Comparison of ENCODE assay signal across 14 cellular contexts in the genomic region with DNA sequence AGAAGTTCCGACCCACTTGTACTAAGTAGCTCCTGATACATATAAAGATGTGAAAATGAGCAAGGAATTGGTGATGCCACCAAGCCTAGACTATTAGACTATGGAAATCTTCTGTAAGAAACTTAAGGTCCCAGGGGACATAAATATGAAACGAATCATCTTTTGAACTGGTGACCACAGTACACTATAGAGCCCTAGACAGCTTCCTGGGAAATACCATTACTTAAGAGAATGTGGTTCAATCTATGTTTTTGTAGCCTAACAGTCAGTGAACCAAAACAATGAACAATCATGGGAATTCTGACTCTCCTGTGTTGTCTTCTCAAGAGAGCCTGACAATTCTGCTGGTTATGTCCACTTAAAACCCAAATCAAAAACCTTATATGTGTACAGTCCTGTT.
DNase-seq lines count a peak whose midpoint lies in the region; ATAC-seq and TF ChIP-seq lines count a peak whose summit lies in the region.
"Had no signal": no experiment of that assay in that cellular context is flagged by ENCODE, and none has a peak within 500 bp of the region (broad histone marks: within the 10 kb centered on the region; RNA-seq: fewer than 3 reads in every experiment).

No MANE protein-coding gene starts in this region.

- no peaks in the 10 kb centered on the region for H3K27me3 Mint-ChIP-seq in activated B cell treated with CpG ODN at 0.5 μM for 24 hours

- POLR2A ChIA-PET in activated B cell treated with CpG ODN at 0.5 μM for 24 hours (lab: Charles Lee): interaction anchor here (1.5 to 1.7 kb wide), 2 partner anchors 9 to 75 kb away, joined by 4 to 5 read pairs; no protein-coding TSS in a partner anchor

- no peak for TF ChIP-seq CTCF in activated B cell treated with CpG ODN at 0.5 μM for 24 hours (IDR thresholded peaks at IDR 0.05)

- peaks cover 54% of the 10 kb centered on the region for H3K4me1 Mint-ChIP-seq in activated B cell treated with CpG ODN at 0.5 μM for 24 hours

- ATAC-seq in HG02885 (IDR thresholded peaks at IDR 0.05; ENCODE audit: poor library complexity, unreplicated experiment) (peak; percentile 27), activated B cell treated with CpG ODN at 0.5 μM for 24 hours (ENCODE audit: low read depth) (no peak), GM21717 (IDR thresholded peaks at IDR 0.05; ENCODE audit: unreplicated experiment) (no peak), GM19397 (IDR thresholded peaks at IDR 0.05; ENCODE audit: unreplicated experiment) (no peak), GM18909 (IDR thresholded peaks at IDR 0.05; ENCODE audit: poor library complexity, unreplicated experiment) (no peak)
- ATAC-seq: activated naive CD8-positive, alpha-beta T cell treated with anti-CD3 and anti-CD28 coated beads, Interleukin-2, amount 50 U/mL, for 24 hours; WTC11 had no signal

- peak overlapping the region; percentile 20 for H3K27ac Mint-ChIP-seq in activated B cell treated with CpG ODN at 0.5 μM for 24 hours
- H3K27ac Mint-ChIP-seq: activated naive CD8-positive, alpha-beta T cell treated with anti-CD3 and anti-CD28 coated beads, Interleukin-2, amount 50 U/mL, for 24 hours; WTC11 had no signal

- CTCF ChIA-PET in activated B cell treated with CpG ODN at 0.5 μM for 24 hours (lab: Charles Lee): interaction anchor here (1.0 to 2.0 kb wide), 6 partner anchors 10 to 260 kb away, joined by 3 to 17 read pairs (median 5); no protein-coding TSS in a partner anchor

- no peaks in the 10 kb centered on the region for H3K36me3 Mint-ChIP-seq in activated B cell treated with CpG ODN at 0.5 μM for 24 hours (ENCODE audit: low read depth)
- H3K36me3 Mint-ChIP-seq: WTC11 had no signal

- H3K9me3 Mint-ChIP-seq in activated B cell treated with CpG ODN at 0.5 μM for 24 hours: no peaks in the 10 kb centered on the region
- H3K9me3 Mint-ChIP-seq: activated naive CD8-positive, alpha-beta T cell treated with anti-CD3 and anti-CD28 coated beads, Interleukin-2, amount 50 U/mL, for 24 hours; WTC11 had no signal

- intact Hi-C loops in activated B cell treated with CpG ODN at 0.5 μM for 24 hours (cut with micrococcal nuclease): loop anchor here (1.0 to 5.0 kb wide), 2 partner anchors 10 to 77 kb away; no protein-coding TSS in a partner anchor

- DNase-seq in AG08395 (ENCODE audit: low spot score) (peak; percentile 52), activated B cell treated with CpG ODN at 0.5 μM for 24 hours (no peak), glomerular visceral epithelial cell (ENCODE audit: extremely low spot score) (peak; percentile 47)
- no peak for DNase-seq in activated CD4-positive, CD25-positive, alpha-beta regulatory T cell (lab: John Stamatoyannopoulos, UW)
- DNase-seq: activated naive CD8-positive, alpha-beta T cell treated with anti-CD3 and anti-CD28 coated beads, Interleukin-2, amount 50 U/mL, for 24 hours; DMS53; NCI-H1436; NCI-H524 treated with DMSO at 0.1 percent for 48 hours; occipital lobe had no signal

- no peak overlapping the region for H3K4me3 Mint-ChIP-seq in activated B cell treated with CpG ODN at 0.5 μM for 24 hours
- H3K4me3 Mint-ChIP-seq: activated naive CD8-positive, alpha-beta T cell treated with anti-CD3 and anti-CD28 coated beads, Interleukin-2, amount 50 U/mL, for 24 hours; WTC11 had no signal

Comparison
In these comparisons a context has a peak if more than half of its experiments do, and no peak if none do; other contexts are left out.
1. DNase-seq: peak in AG08395 (single experiment) and glomerular visceral epithelial cell (single experiment); none in activated B cell treated with CpG ODN at 0.5 μM for 24 hours (single experiment) and activated CD4-positive, CD25-positive, alpha-beta regulatory T cell (0 of 4).